Comparison of ENCODE assay signal across 10 cellular contexts in genomic region chr13:27969073-27969865, GRCh38. TPM values are rescaled to one million over a fixed set of nuclear protein-coding genes. Genes with fewer than 3 reads are reported as not detected.
DNase-seq lines count a peak whose midpoint lies in the region; ATAC-seq and TF ChIP-seq lines count a peak whose summit lies in the region.
"Had no signal": no experiment of that assay in that cellular context is flagged by ENCODE, and none has a peak within 500 bp of the region (broad histone marks: within the 10 kb centered on the region; RNA-seq: fewer than 3 reads in every experiment).

Gene CDX2 (minus strand): TSS chr13:27969315. CDS start chr13:27969006, 309 bp downstream.

- H3K27ac Mint-ChIP-seq in activated naive CD4-positive, alpha-beta T cell treated with anti-CD3 and anti-CD28 coated beads, Interleukin-2, amount 10 ng/mL, durations not matched to agents 7 days and 5 days, result peak within 1 kb of the TSS; percentile 56
- peak within 1 kb of the TSS in 1 of 2 donors; percentile 63 for H3K27ac Mint-ChIP-seq in activated naive CD4-positive, alpha-beta T cell treated with anti-CD3 and anti-CD28 coated beads, Interleukin-2, amount 50 U/mL, for 72 hours
- H3K27ac Mint-ChIP-seq in type B pancreatic cell, result peak within 1 kb of the TSS; percentile 76

- no peaks in the 10 kb centered on the region for H3K36me3 Mint-ChIP-seq in activated naive CD4-positive, alpha-beta T cell treated with anti-CD3 and anti-CD28 coated beads, Interleukin-2, amount 10 ng/mL, durations not matched to agents 7 days and 5 days
- peaks cover 0 to 5% of the 10 kb centered on the region in 2 donors for H3K36me3 Mint-ChIP-seq in activated naive CD4-positive, alpha-beta T cell treated with anti-CD3 and anti-CD28 coated beads, Interleukin-2, amount 50 U/mL, for 72 hours
- no peaks in the 10 kb centered on the region for H3K36me3 Mint-ChIP-seq in type B pancreatic cell

- peaks cover 100% of the 10 kb centered on the region for H3K27me3 Mint-ChIP-seq in activated naive CD4-positive, alpha-beta T cell treated with anti-CD3 and anti-CD28 coated beads, Interleukin-2, amount 10 ng/mL, durations not matched to agents 7 days and 5 days
- H3K27me3 Mint-ChIP-seq in type B pancreatic cell, result peaks cover 98% of the 10 kb centered on the region

- CTCF ChIA-PET in activated naive CD4-positive, alpha-beta T cell treated with anti-CD3 and anti-CD28 coated beads, Interleukin-2, amount 10 ng/mL, durations not matched to agents 7 days and 5 days (lab: Charles Lee), result interaction anchor here (1.2 kb wide), 1 partner anchor 142 kb away, joined by 3 read pairs; no protein-coding TSS in a partner anchor

- peak within 1 kb of the TSS; percentile 44 for H3K4me3 Mint-ChIP-seq in activated naive CD4-positive, alpha-beta T cell treated with anti-CD3 and anti-CD28 coated beads, Interleukin-2, amount 10 ng/mL, durations not matched to agents 7 days and 5 days
- peak within 1 kb of the TSS; percentile 78 for H3K4me3 Mint-ChIP-seq in type B pancreatic cell

- DNase-seq in activated naive CD4-positive, alpha-beta T cell treated with anti-CD3 and anti-CD28 coated beads, Interleukin-2, amount 10 ng/mL, durations not matched to agents 7 days and 5 days, result no peak
- no peak for DNase-seq in activated naive CD4-positive, alpha-beta T cell treated with anti-CD3 and anti-CD28 coated beads, Interleukin-2, amount 50 U/mL, for 72 hours (ENCODE audit: low spot score in 2 of 2)
- DNase-seq in SHP77 treated with DMSO at 0.1 percent for 48 hours (lab: John Stamatoyannopoulos, UW) (peak; percentile 46), iPS-NIHi7 (ENCODE audit: extremely low spot score) (peak; percentile 38), type B pancreatic cell (ENCODE audit: extremely low spot score, unreplicated experiment) (peak; percentile 62), GF-D8 (lab: John Stamatoyannopoulos, UW) (no peak), kidney glomerular epithelial cell (lab: John Stamatoyannopoulos, UW) (no peak)
- DNase-seq: cerebellar nuclear complex had no signal

- no peak for TF ChIP-seq CTCF in type B pancreatic cell (conservative IDR thresholded peaks at IDR 0.05)

- no peaks in the 10 kb centered on the region for H3K9me3 Mint-ChIP-seq in activated naive CD4-positive, alpha-beta T cell treated with anti-CD3 and anti-CD28 coated beads, Interleukin-2, amount 10 ng/mL, durations not matched to agents 7 days and 5 days
- H3K9me3 Mint-ChIP-seq in activated naive CD4-positive, alpha-beta T cell treated with anti-CD3 and anti-CD28 coated beads, Interleukin-2, amount 50 U/mL, for 72 hours, result no peaks in the 10 kb centered on the region
- H3K9me3 Mint-ChIP-seq in type B pancreatic cell, result no peaks in the 10 kb centered on the region

- peaks cover 3% of the 10 kb centered on the region for H3K4me1 Mint-ChIP-seq in activated naive CD4-positive, alpha-beta T cell treated with anti-CD3 and anti-CD28 coated beads, Interleukin-2, amount 10 ng/mL, durations not matched to agents 7 days and 5 days
- peaks cover 10% of the 10 kb centered on the region for H3K4me1 Mint-ChIP-seq in type B pancreatic cell (ENCODE audit: unreplicated experiment)

- ATAC-seq in activated naive CD4-positive, alpha-beta T cell treated with anti-CD3 and anti-CD28 coated beads, Interleukin-2, amount 50 U/mL, for 72 hours, result no peak
- no peak for ATAC-seq in GM18861 (IDR thresholded peaks at IDR 0.05; ENCODE audit: unreplicated experiment)

RNA-seq across cellular contexts. Expression of gene CDX2, which starts in this region (rescaled TPM):
- not detected for total RNA-seq in activated naive CD4-positive, alpha-beta T cell treated with anti-CD3 and anti-CD28 coated beads, Interleukin-2, amount 50 U/mL, for 72 hours
- total RNA-seq in type B pancreatic cell (ENCODE audit: low replicate concordance), result 11.3 and 31.8 TPM in 2 replicates
- total RNA-seq: kidney epithelial cell had no signal

Comparison
In these comparisons a context has a peak if more than half of its experiments do, and no peak if none do; other contexts are left out.
1. RNA of gene CDX2 (total RNA-seq): 11.3 to 31.8 TPM in type B pancreatic cell; not detected in activated naive CD4-positive, alpha-beta T cell treated with anti-CD3 and anti-CD28 coated beads, Interleukin-2, amount 50 U/mL, for 72 hours; every median in the first group is over 10 times any median in the second.
2. DNase-seq: peak in SHP77 treated with DMSO at 0.1 percent for 48 hours (single experiment), iPS-NIHi7 (single experiment) and type B pancreatic cell (single experiment); none in activated naive CD4-positive, alpha-beta T cell treated with anti-CD3 and anti-CD28 coated beads, Interleukin-2, amount 10 ng/mL, durations not matched to agents 7 days and 5 days (single experiment), activated naive CD4-positive, alpha-beta T cell treated with anti-CD3 and anti-CD28 coated beads, Interleukin-2, amount 50 U/mL, for 72 hours (0 of 2), GF-D8 (single experiment) and kidney glomerular epithelial cell (single experiment).